In genomic region chr10:129397198-129397974, GRCh38 we compare ENCODE assay signal across 20 cellular contexts.
"Had no signal": no experiment of that assay in that cellular context is flagged by ENCODE, and none has a peak within 500 bp of the region (broad histone marks: within the 10 kb centered on the region; RNA-seq: fewer than 3 reads in every experiment).

No MANE protein-coding gene starts in this region.

- H3K36me3 ChIP-seq: cardiac muscle cell, gastroesophageal sphincter, thoracic aorta, vagina had no signal

- H3K27me3 ChIP-seq: cardiac muscle cell, vagina had no signal

- FAIRE-seq: endothelial cell of umbilical vein, keratinocyte had no signal

- H3K27ac ChIP-seq: cardiac muscle cell, gastroesophageal sphincter, thoracic aorta, vagina had no signal

- ATAC-seq: activated CD4-positive, alpha-beta T cell treated with anti-CD3 and anti-CD28 coated beads for 36 hours; activated CD8-positive, alpha-beta T cell treated with anti-CD3 and anti-CD28 coated beads, Interleukin-2, amount 10 ng/mL, durations not matched to agents 7 days and 5 days; gastroesophageal sphincter; sciatic nerve had no signal

- H3K4me3 ChIP-seq: cardiac muscle cell, gastroesophageal sphincter, skin epidermis, thoracic aorta, vagina had no signal

- DNase-seq: activated CD4-positive, alpha-beta T cell treated with anti-CD3 and anti-CD28 coated beads for 36 hours; activated CD4-positive, CD25-positive, alpha-beta regulatory T cell; activated CD8-positive, alpha-beta T cell treated with anti-CD3 and anti-CD28 coated beads, Interleukin-2, amount 10 ng/mL, durations not matched to agents 7 days and 5 days; activated effector memory CD4-positive, alpha-beta T cell treated with Interleukin-2 at 50 U/mL for 16 hours; activated naive CD4-positive, alpha-beta T cell treated with Interleukin-2 at 50 U/mL for 16 hours; activated T-cell treated with anti-CD3 and anti-CD28 coated beads for 4 hours; anterior cingulate cortex; hippocampal formation; mammary epithelial cell; nucleus accumbens; stimulated activated CD4-positive, alpha-beta T cell treated with anti-CD3 and anti-CD28 coated beads, Interleukin-12 subunit alpha, Interleukin-12 subunit beta, amount 100 ng/mL, for 4 hours; stimulated activated CD4-positive, alpha-beta T cell treated with anti-CD3 and anti-CD28 coated beads, Interleukin-4, amount 100 ng/mL, for 1 hour had no signal

- H3K4me1 ChIP-seq: vagina had no signal

- H3K9me3 ChIP-seq: gastroesophageal sphincter, thoracic aorta, vagina had no signal
